22 cellular contexts compared by ENCODE assay signal in genomic region chr19:33316521-33317284, GRCh38. TPM values are rescaled to one million over a fixed set of nuclear protein-coding genes. Genes with fewer than 3 reads are reported as not detected.
DNase-seq lines count a peak whose midpoint lies in the region; FAIRE-seq and TF ChIP-seq lines count a peak whose summit lies in the region.
"Had no signal": no experiment of that assay in that cellular context is flagged by ENCODE, and none has a peak within 500 bp of the region (broad histone marks: within the 10 kb centered on the region; RNA-seq: fewer than 3 reads in every experiment).

No MANE protein-coding gene starts in this region.

- H3K4me3 ChIP-seq in hepatocyte (no peak overlapping the region), trophoblast cell (ENCODE audit: low read depth, low read length) (no peak overlapping the region)
- H3K4me3 ChIP-seq: HAP-1 had no signal

- H4K20me1 ChIP-seq in hepatocyte (ENCODE audit: insufficient read depth, poor library complexity, severe bottlenecking): no peaks in the 10 kb centered on the region

- H3K79me2 ChIP-seq in hepatocyte (no peaks in the 10 kb centered on the region), trophoblast cell (ENCODE audit: control insufficient read depth, insufficient read depth, low read length, poor library complexity) (no peaks in the 10 kb centered on the region)

- H3K9ac ChIP-seq in trophoblast cell (ENCODE audit: low read length): no peak overlapping the region

- no peaks in the 10 kb centered on the region for H3K36me3 Mint-ChIP-seq in type B pancreatic cell
- H3K36me3 Mint-ChIP-seq: CD4-positive, CD25-positive, alpha-beta regulatory T cell had no signal

- H2BK12ac ChIP-seq in trophoblast cell (ENCODE audit: low read length): peak overlapping the region; percentile 50

- peaks cover 7% of the 10 kb centered on the region for H3K27me3 Mint-ChIP-seq in type B pancreatic cell

- WGBS in hepatocyte (ENCODE audit: low lambda C conversion rate, missing lambda C conversion rate): 25% methylated on average over 10 of the region's 10 CpGs
- WGBS in trophoblast cell (ENCODE audit: extremely low coverage, insufficient coverage, insufficient read length): no CpG with 5 or more reads among the region's 10 CpGs

- H3K4me2 ChIP-seq in hepatocyte (peak overlapping the region; percentile 32), trophoblast cell (ENCODE audit: low read length) (no peak overlapping the region)

- peak overlapping the region; percentile 80 for H4K91ac ChIP-seq in trophoblast cell (ENCODE audit: low read depth, low read length)

- H3K27me3 ChIP-seq in hepatocyte: no peaks in the 10 kb centered on the region
- no peaks in the 10 kb centered on the region for H3K27me3 ChIP-seq in trophoblast cell (ENCODE audit: insufficient read depth, low read length)

- no peak for TF ChIP-seq CTCF in hepatocyte (IDR thresholded peaks at IDR 0.05; ENCODE audit: poor library complexity)
- no peak for TF ChIP-seq CTCF in type B pancreatic cell (conservative IDR thresholded peaks at IDR 0.05)

- peaks cover 4% of the 10 kb centered on the region for H3K79me1 ChIP-seq in trophoblast cell (ENCODE audit: low read length)

- H3K9me3 Mint-ChIP-seq in type B pancreatic cell: peaks cover 9% of the 10 kb centered on the region

- FAIRE-seq in urothelium cell line (lab: Jason Lieb, UNC): no peak
- FAIRE-seq: GM12892, GM19239, HTR-8/SVneo had no signal

- H4K12ac ChIP-seq in trophoblast cell (ENCODE audit: low read depth, low read length): no peak overlapping the region

- H3K4me1 ChIP-seq in hepatocyte (ENCODE audit: insufficient read depth): peaks cover 9% of the 10 kb centered on the region
- peaks cover 4 to 6% of the 10 kb centered on the region in 2 experiments for H3K4me1 ChIP-seq in trophoblast cell (ENCODE audit: control insufficient read depth in 1 of 2, insufficient read depth in 2 of 2, low read length in 2 of 2)
- H3K4me1 ChIP-seq: HAP-1 had no signal

- H3K4ac ChIP-seq in trophoblast cell (ENCODE audit: low read depth, low read length): no peak overlapping the region

- peak overlapping the region; percentile 41 for H2BK120ac ChIP-seq in trophoblast cell (ENCODE audit: insufficient read depth, low read length, poor library complexity)

- no peaks in the 10 kb centered on the region for H3K9me2 ChIP-seq in hepatocyte (replicated peaks; ENCODE audit: insufficient read depth)

- H3K9me3 ChIP-seq in hepatocyte (ENCODE audit: low read depth) (no peaks in the 10 kb centered on the region), trophoblast cell (ENCODE audit: insufficient read depth, low read depth, low read length) (no peaks in the 10 kb centered on the region)
- H3K9me3 ChIP-seq: HAP-1 had no signal

- no peak overlapping the region for H2AFZ ChIP-seq in hepatocyte
- H2AFZ ChIP-seq in trophoblast cell (ENCODE audit: insufficient read depth, low read length, poor library complexity): no peak overlapping the region

- H3K23ac ChIP-seq in trophoblast cell (ENCODE audit: low read length): no peak overlapping the region

- peaks cover 8% of the 10 kb centered on the region for H3K4me1 Mint-ChIP-seq in type B pancreatic cell (ENCODE audit: unreplicated experiment)
- H3K4me1 Mint-ChIP-seq: CD4-positive, CD25-positive, alpha-beta regulatory T cell had no signal

- peak overlapping the region; percentile 65 for H4K8ac ChIP-seq in trophoblast cell (ENCODE audit: low read depth, low read length)

- H2AK5ac ChIP-seq in trophoblast cell (ENCODE audit: low read length): no peak overlapping the region

- H2BK5ac ChIP-seq in trophoblast cell (ENCODE audit: low read depth, low read length, poor library complexity): peak overlapping the region; percentile 68

- DNase-seq in HuH-7 (ENCODE audit: low spot score) (peak; percentile 73), hepatocyte (ENCODE audit: low spot score) (peak; percentile 68), trophoblast cell (peak in 1 of 2 donors; percentile 42), type B pancreatic cell (ENCODE audit: extremely low spot score, unreplicated experiment) (peak; percentile 6), urothelium cell line (ENCODE audit: low spot score) (no peak), NCI-H2107 treated with DMSO at 0.1 percent for 48 hours (lab: John Stamatoyannopoulos, UW; ENCODE audit: unreplicated experiment) (no peak)
- DNase-seq in stimulated activated naive CD4-positive, alpha-beta T cell treated with Interleukin-2 at 50 U/mL for 16 hours (lab: John Stamatoyannopoulos, UW): no peak
- DNase-seq: ACHN; CD4-positive, CD25-positive, alpha-beta regulatory T cell; DMS79; GDM1; KBM-7; NCI-H1092; NCI-H187; NCI-H2171; NCI-H446 treated with DMSO at 0.1 percent for 48 hours; NCI-H748 treated with DMSO at 0.1 percent for 48 hours; SHP77 treated with DMSO at 0.1 percent for 48 hours had no signal

- peak overlapping the region; percentile 56 for H3K4me3 Mint-ChIP-seq in type B pancreatic cell
- H3K4me3 Mint-ChIP-seq: CD4-positive, CD25-positive, alpha-beta regulatory T cell had no signal

- H3K18ac ChIP-seq in trophoblast cell (ENCODE audit: low read length): no peak overlapping the region

- peak overlapping the region; percentile 86 for H3K27ac Mint-ChIP-seq in type B pancreatic cell
- H3K27ac Mint-ChIP-seq: CD4-positive, CD25-positive, alpha-beta regulatory T cell had no signal

- no peak overlapping the region for H3K14ac ChIP-seq in trophoblast cell (ENCODE audit: low read length)

- H3K36me3 ChIP-seq in hepatocyte (replicated peaks; ENCODE audit: insufficient read depth, low read depth): no peaks in the 10 kb centered on the region
- no peaks in the 10 kb centered on the region for H3K36me3 ChIP-seq in trophoblast cell (ENCODE audit: control insufficient read depth in 1 of 2, insufficient read depth in 2 of 2, low read length in 2 of 2)
- H3K36me3 ChIP-seq: HAP-1 had no signal

- H3K27ac ChIP-seq in hepatocyte: peak overlapping the region; percentile 88
- H3K27ac ChIP-seq in trophoblast cell (ENCODE audit: low read depth, low read length): peak overlapping the region; percentile 51

RNA-seq across cellular contexts. Expression of gene CEBPA, which starts 14.4 kb away (rescaled TPM):
- total RNA-seq in hepatocyte (151 and 160 TPM in 2 replicates), type B pancreatic cell (ENCODE audit: low replicate concordance) (24.4 and 50.4 TPM in 2 replicates)
- 65.1 and 103 TPM in 2 replicates for polyA plus RNA-seq in hepatocyte
- 148 and 169 TPM in 2 replicates for polyA plus RNA-seq in trophoblast cell (2013)

RNA-seq across cellular contexts. Expression of gene CEBPG, which starts 56.8 kb away (rescaled TPM):
- total RNA-seq in hepatocyte (69.4 and 69.5 TPM in 2 replicates), type B pancreatic cell (ENCODE audit: low replicate concordance) (28.7 and 30.1 TPM in 2 replicates)
- 26.2 and 33.1 TPM in 2 replicates for polyA plus RNA-seq in hepatocyte
- polyA plus RNA-seq in trophoblast cell (2013): 26.6 and 27.5 TPM in 2 replicates

Comparison
In these comparisons a context has a peak if more than half of its experiments do, and no peak if none do; other contexts are left out.
1. DNase-seq: peak in HuH-7 (single experiment), hepatocyte (single experiment) and type B pancreatic cell (single experiment); none in urothelium cell line (single experiment), NCI-H2107 treated with DMSO at 0.1 percent for 48 hours (single experiment) and stimulated activated naive CD4-positive, alpha-beta T cell treated with Interleukin-2 at 50 U/mL for 16 hours (single experiment).